Comparison of ENCODE assay signal across 10 cellular contexts in the genomic region with DNA sequence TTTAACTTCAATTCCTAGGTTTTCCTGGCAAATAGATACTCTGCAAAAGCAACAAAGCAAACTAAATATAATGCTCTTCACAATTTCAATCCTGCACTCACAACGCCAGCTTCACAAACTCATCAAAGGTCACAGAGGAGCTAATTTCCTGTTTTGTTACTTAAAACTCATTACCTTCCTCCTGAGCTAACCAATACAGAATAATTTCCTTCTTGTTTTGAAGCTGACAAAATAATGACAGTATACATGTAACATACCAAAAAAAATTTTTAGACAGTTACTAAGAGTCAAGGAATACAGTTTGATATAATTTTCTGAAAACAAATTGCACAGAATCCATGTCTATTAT. TPM values are rescaled to one million over a fixed set of nuclear protein-coding genes. Genes with fewer than 3 reads are reported as not detected.
DNase-seq lines count a peak whose midpoint lies in the region; ATAC-seq and TF ChIP-seq lines count a peak whose summit lies in the region.
"Had no signal": no experiment of that assay in that cellular context is flagged by ENCODE, and none has a peak within 500 bp of the region (broad histone marks: within the 10 kb centered on the region; RNA-seq: fewer than 3 reads in every experiment).

No MANE protein-coding gene starts in this region.

- H3K4me3 Mint-ChIP-seq in effector memory CD8-positive, alpha-beta T cell, result peak overlapping the region; percentile 69 to 74

- peaks cover 8 to 23% (median 17%) of the 10 kb centered on the region in 3 donors for H3K4me1 ChIP-seq in skeletal muscle tissue (ENCODE audit: control insufficient read depth in 3 of 3, insufficient read depth in 3 of 3, low read length in 3 of 3)

- peak overlapping the region; percentile 22 for H3K27ac ChIP-seq in skeletal muscle tissue (ENCODE audit: low read depth, low read length)

- H3K9me3 ChIP-seq in skeletal muscle tissue (ENCODE audit: control insufficient read depth in 3 of 3, low read length in 3 of 3), result no peaks in the 10 kb centered on the region

- H3K27ac Mint-ChIP-seq in effector memory CD8-positive, alpha-beta T cell, result peak overlapping the region; percentile 63 to 64

- no peaks in the 10 kb centered on the region for H3K27me3 ChIP-seq in skeletal muscle tissue (ENCODE audit: control insufficient read depth in 3 of 3, insufficient read depth in 3 of 3, low read length in 3 of 3)

- H3K9me3 Mint-ChIP-seq in effector memory CD8-positive, alpha-beta T cell, result no peaks in the 10 kb centered on the region

- H3K36me3 Mint-ChIP-seq in effector memory CD8-positive, alpha-beta T cell (ENCODE audit: insufficient read depth), result peaks cover 80% of the 10 kb centered on the region

- H3K4me1 Mint-ChIP-seq in effector memory CD8-positive, alpha-beta T cell (ENCODE audit: low read depth in 2 of 2), result peaks cover 46 to 72% of the 10 kb centered on the region in 2 donors

- no peaks in the 10 kb centered on the region for H3K27me3 Mint-ChIP-seq in effector memory CD8-positive, alpha-beta T cell

- H3K36me3 ChIP-seq in skeletal muscle tissue (ENCODE audit: control insufficient read depth in 3 of 3, insufficient read depth in 3 of 3, low read length in 3 of 3), result no peaks in the 10 kb centered on the region

- no peak overlapping the region for H3K4me3 ChIP-seq in NB4 (ENCODE audit: low read depth, low read length)
- H3K4me3 ChIP-seq in skeletal muscle tissue (ENCODE audit: low read length in 3 of 3), result no peak overlapping the region

- H3K9ac ChIP-seq in skeletal muscle tissue (ENCODE audit: low read depth in 1 of 3, low read length in 3 of 3), result no peak overlapping the region

- no peak for TF ChIP-seq POLR2A in NB4 (IDR thresholded peaks at IDR 0.05; ENCODE audit: extremely low read depth, insufficient read length)

- DNase-seq in activated CD4-positive, CD25-positive, alpha-beta regulatory T cell treated with anti-CD3 and anti-CD28 coated beads, Interleukin-2, amount 50 U/mL, for 72 hours, result no peak
- DNase-seq in NB4 (ENCODE audit: low read depth) (peak; percentile 12), NCI-H1930 (lab: John Stamatoyannopoulos, UW) (no peak), dermis blood vessel endothelial cell (no peak)
- no peak for DNase-seq in effector memory CD8-positive, alpha-beta T cell
- DNase-seq: GDM1, retina had no signal

- TF ChIP-seq CTCF in NB4 (IDR thresholded peaks at IDR 0.05; ENCODE audit: low read depth, low read length), result no peak

- ATAC-seq in activated CD4-positive, CD25-positive, alpha-beta regulatory T cell treated with anti-CD3 and anti-CD28 coated beads, Interleukin-2, amount 50 U/mL, for 24 hours, result peak; percentile 44 to 71
- peak; percentile 53 for ATAC-seq in effector memory CD8-positive, alpha-beta T cell (replicated peaks)
- ATAC-seq in GM21367 (IDR thresholded peaks at IDR 0.05; ENCODE audit: unreplicated experiment), result no peak

RNA-seq across cellular contexts. Expression of gene CNOT6L, which starts 17.9 kb away (rescaled TPM):
- 31.3 TPM for total RNA-seq in skeletal muscle tissue
- 37.4 and 83.4 TPM in 2 replicates for total RNA-seq in dermis blood vessel endothelial cell
